In genomic region chr17:59373879-59374495, GRCh38 we compare ENCODE assay signal across 9 cellular contexts. TPM values are rescaled to one million over a fixed set of nuclear protein-coding genes. Genes with fewer than 3 reads are reported as not detected.
DNase-seq lines count a peak whose midpoint lies in the region; ATAC-seq and TF ChIP-seq lines count a peak whose summit lies in the region.
"Had no signal": no experiment of that assay in that cellular context is flagged by ENCODE, and none has a peak within 500 bp of the region (broad histone marks: within the 10 kb centered on the region; RNA-seq: fewer than 3 reads in every experiment).

No MANE protein-coding gene starts in this region.

- H3K4me3 ChIP-seq in fibroblast of pulmonary artery (replicated peaks; ENCODE audit: low read depth, low read length) (no peak overlapping the region), skeletal muscle satellite cell (ENCODE audit: low read length) (no peak overlapping the region)

- CTCF ChIA-PET in WTC11 (lab: Charles Lee), result interaction anchor here (1.7 kb wide), 1 partner anchor 45 kb away, joined by 3 read pairs; no protein-coding TSS in a partner anchor

- H3K27ac Mint-ChIP-seq in WTC11, result no peak overlapping the region

- in situ Hi-C loops in G401 (cut with HindIII; ENCODE audit: low sequenced_read_pairs), result no loop called here

- DNase-seq in G401 (ENCODE audit: low spot score) (peak; percentile 55), WTC11 (ENCODE audit: low spot score) (no peak), fibroblast of pulmonary artery (ENCODE audit: low read depth) (peak; percentile 96), activated gamma-delta T cell treated with Interleukin-2 at 50 U/mL for 16 hours (no peak), GDM1 (lab: John Stamatoyannopoulos, UW) (no peak)

- H3K36me3 Mint-ChIP-seq in WTC11, result no peaks in the 10 kb centered on the region

- TF ChIP-seq CTCF in WTC11 (IDR thresholded peaks at IDR 0.05) (no peak), fibroblast of pulmonary artery (IDR thresholded peaks at IDR 0.05; ENCODE audit: low read length, missing control alignments) (no peak)

- no peaks in the 10 kb centered on the region for H3K9me3 ChIP-seq in skeletal muscle satellite cell (replicated peaks; ENCODE audit: low read length)

- H3K27me3 Mint-ChIP-seq in WTC11 (ENCODE audit: low read depth), result no peaks in the 10 kb centered on the region

- H3K4me1 Mint-ChIP-seq in WTC11, result peaks cover 33% of the 10 kb centered on the region

- H3K4me3 Mint-ChIP-seq in WTC11, result no peak overlapping the region

- ATAC-seq in WTC11, result no peak
- no peak for ATAC-seq in HG03354 (IDR thresholded peaks at IDR 0.05; ENCODE audit: poor library complexity, severe bottlenecking, unreplicated experiment)
- ATAC-seq in HG03520 (IDR thresholded peaks at IDR 0.05; ENCODE audit: unreplicated experiment), result no peak
- ATAC-seq: foreskin keratinocyte had no signal

- no peak overlapping the region for H3K9ac ChIP-seq in skeletal muscle satellite cell (ENCODE audit: low read depth, low read length)

- H3K4me1 ChIP-seq in skeletal muscle satellite cell (ENCODE audit: control insufficient read depth, insufficient read depth, low read length), result peaks cover 44% of the 10 kb centered on the region
- H3K4me1 ChIP-seq: foreskin keratinocyte had no signal

- POLR2A ChIA-PET in WTC11 (lab: Charles Lee), result no interaction called here

- H3K4me2 ChIP-seq in skeletal muscle satellite cell (ENCODE audit: low read length), result peak overlapping the region; percentile 27

- peaks cover 3% of the 10 kb centered on the region; the same call in 1 of the 2 replicates for H3K9me3 Mint-ChIP-seq in WTC11

- no peaks in the 10 kb centered on the region for H3K27me3 ChIP-seq in skeletal muscle satellite cell (ENCODE audit: control insufficient read depth, insufficient read depth, low read length)

- no peaks in the 10 kb centered on the region for H3K36me3 ChIP-seq in skeletal muscle satellite cell (ENCODE audit: insufficient read depth, low read length)

TF ChIP-seq in WTC11, 78 proteins besides CTCF, POLR2A, EP300 and RAD21:
- TF ChIP-seq ZMAT4 (CRISPR knock-in tag; IDR thresholded peaks at IDR 0.05) (no peak), NFE2L1 (CRISPR knock-in tag; IDR thresholded peaks at IDR 0.05) (no peak), AR (CRISPR knock-in tag; IDR thresholded peaks at IDR 0.05) (no peak), GABPB1 (CRISPR knock-in tag; IDR thresholded peaks at IDR 0.05) (0 out of 2 replicates have a peak, but pooled peaks have one; percentile 17), ZNF263 (CRISPR knock-in tag; IDR thresholded peaks at IDR 0.05; ENCODE audit: low read depth) (no peak)
- TF ChIP-seq, protein P1, sequence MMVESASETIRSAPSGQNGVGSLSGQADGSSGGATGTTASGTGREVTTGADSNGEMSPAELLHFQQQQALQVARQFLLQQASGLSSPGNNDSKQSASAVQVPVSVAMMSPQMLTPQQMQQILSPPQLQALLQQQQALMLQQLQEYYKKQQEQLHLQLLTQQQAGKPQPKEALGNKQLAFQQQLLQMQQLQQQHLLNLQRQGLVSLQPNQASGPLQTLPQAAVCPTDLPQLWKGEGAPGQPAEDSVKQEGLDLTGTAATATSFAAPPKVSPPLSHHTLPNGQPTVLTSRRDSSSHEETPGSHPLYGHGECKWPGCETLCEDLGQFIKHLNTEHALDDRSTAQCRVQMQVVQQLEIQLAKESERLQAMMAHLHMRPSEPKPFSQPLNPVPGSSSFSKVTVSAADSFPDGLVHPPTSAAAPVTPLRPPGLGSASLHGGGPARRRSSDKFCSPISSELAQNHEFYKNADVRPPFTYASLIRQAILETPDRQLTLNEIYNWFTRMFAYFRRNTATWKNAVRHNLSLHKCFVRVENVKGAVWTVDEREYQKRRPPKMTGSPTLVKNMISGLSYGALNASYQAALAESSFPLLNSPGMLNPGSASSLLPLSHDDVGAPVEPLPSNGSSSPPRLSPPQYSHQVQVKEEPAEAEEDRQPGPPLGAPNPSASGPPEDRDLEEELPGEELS (CRISPR knock-in tag; IDR thresholded peaks at IDR 0.05), result no peak
- TF ChIP-seq, protein P2, sequence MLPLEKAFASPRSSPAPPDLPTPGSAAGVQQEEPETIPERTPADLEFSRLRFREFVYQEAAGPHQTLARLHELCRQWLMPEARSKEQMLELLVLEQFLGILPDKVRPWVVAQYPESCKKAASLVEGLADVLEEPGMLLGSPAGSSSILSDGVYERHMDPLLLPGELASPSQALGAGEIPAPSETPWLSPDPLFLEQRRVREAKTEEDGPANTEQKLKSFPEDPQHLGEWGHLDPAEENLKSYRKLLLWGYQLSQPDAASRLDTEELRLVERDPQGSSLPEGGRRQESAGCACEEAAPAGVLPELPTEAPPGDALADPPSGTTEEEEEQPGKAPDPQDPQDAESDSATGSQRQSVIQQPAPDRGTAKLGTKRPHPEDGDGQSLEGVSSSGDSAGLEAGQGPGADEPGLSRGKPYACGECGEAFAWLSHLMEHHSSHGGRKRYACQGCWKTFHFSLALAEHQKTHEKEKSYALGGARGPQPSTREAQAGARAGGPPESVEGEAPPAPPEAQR (CRISPR knock-in tag; IDR thresholded peaks at IDR 0.05), result no peak

RNA-seq across cellular contexts. Expression of gene YPEL2, which starts 42.5 kb away (rescaled TPM):
- total RNA-seq in G401 (2014; rRNA removed; shearing (Covaris generic)), result 7.0 and 7.6 TPM in 2 replicates
- total RNA-seq in WTC11 (2021), result 2.2 to 3.1 TPM (median 2.5 TPM) in 3 replicates
- 8.7 and 9.4 TPM in 2 replicates for total RNA-seq in skeletal muscle satellite cell (2012; rRNA removed)

Comparison
In these comparisons a context has a peak if more than half of its experiments do, and no peak if none do; other contexts are left out.
1. DNase-seq: peak in G401 (single experiment) and fibroblast of pulmonary artery (single experiment); none in WTC11 (single experiment), activated gamma-delta T cell treated with Interleukin-2 at 50 U/mL for 16 hours (single experiment) and GDM1 (single experiment).